In genomic region chr2:85922210-85922609, GRCh38 we compare ENCODE assay signal across 1 cellular context.
TF ChIP-seq lines count a peak whose summit lies in the region.

No MANE protein-coding gene starts in this region.

TF ChIP-seq in A549, 52 proteins besides CTCF, POLR2A, EP300 and RAD21:
- no peak for TF ChIP-seq HOXB5 (CRISPR knock-in tag; IDR thresholded peaks at IDR 0.05)
- TF ChIP-seq EHMT2 (IDR thresholded peaks at IDR 0.05; ENCODE audit: low read depth), result no peak
- no peak for TF ChIP-seq ATOH8 (CRISPR knock-in tag; IDR thresholded peaks at IDR 0.05; ENCODE audit: low read depth)
- no peak for TF ChIP-seq CBX2 (IDR thresholded peaks at IDR 0.05; ENCODE audit: borderline replicate concordance, low read depth)
- no peak for TF ChIP-seq BHLHE40 (IDR thresholded peaks at IDR 0.05; ENCODE audit: low read depth, low read length)
- no peak for TF ChIP-seq MAZ (IDR thresholded peaks at IDR 0.05; ENCODE audit: borderline replicate concordance, low read depth, low read length)
- TF ChIP-seq TP53 (CRISPR knock-in tag; IDR thresholded peaks at IDR 0.05), result no peak
TF ChIP-seq in A549: peak in this region for 0.
